24 cellular contexts compared by ENCODE assay signal in the genomic region with DNA sequence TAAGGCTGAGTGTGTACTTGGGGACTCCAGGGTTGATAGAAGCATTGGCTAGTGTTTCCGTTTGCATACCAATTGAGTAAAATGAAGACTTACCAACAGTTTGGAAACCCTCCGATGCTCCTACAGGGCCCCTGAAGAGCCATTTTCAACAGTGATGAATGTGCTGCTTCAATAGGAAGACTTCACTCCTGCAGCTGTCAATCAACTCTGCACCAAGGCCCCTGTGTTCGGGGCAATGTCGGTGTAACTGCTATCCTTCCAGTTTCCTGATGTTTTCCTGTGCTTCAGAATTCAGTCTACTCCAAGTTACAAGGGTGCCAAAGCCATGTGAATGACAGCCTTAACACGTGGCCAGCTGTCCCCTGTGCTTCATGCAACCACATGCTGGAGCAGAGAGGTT.
"Had no signal": no experiment of that assay in that cellular context is flagged by ENCODE, and none has a peak within 500 bp of the region (broad histone marks: within the 10 kb centered on the region; RNA-seq: fewer than 3 reads in every experiment).

No MANE protein-coding gene starts in this region.

- H3K4me1 ChIP-seq: colonic mucosa, esophagus squamous epithelium, gastrocnemius medialis, heart right ventricle, left lung, lower lobe of right lung had no signal

- H3K9me3 Mint-ChIP-seq: effector memory CD8-positive, alpha-beta T cell had no signal

- H3K9me3 ChIP-seq: colonic mucosa, esophagus squamous epithelium, gastrocnemius medialis, heart right ventricle, left lung, lower lobe of right lung had no signal

- ATAC-seq: effector memory CD8-positive, alpha-beta T cell; esophagus mucosa; gastrocnemius medialis; heart right ventricle; left cardiac atrium; left lung; left ventricle myocardium superior; lower lobe of right lung had no signal

- H3K27me3 Mint-ChIP-seq: dendritic cell treated with granulocyte-macrophage colony-stimulating factor and Interleukin-4, amounts not matched to agents 40 ng/mL and 50 ng/mL, for 4 days had no signal

- H3K27ac ChIP-seq: colonic mucosa, epithelial cell of prostate, esophagus squamous epithelium, gastrocnemius medialis, heart right ventricle, left lung, lower lobe of right lung had no signal

- H3K36me3 ChIP-seq: colonic mucosa, esophagus squamous epithelium, gastrocnemius medialis, heart right ventricle, left lung, lower lobe of right lung had no signal

- H3K4me1 Mint-ChIP-seq: endodermal cell, memory B cell had no signal

- H3K27ac Mint-ChIP-seq: dendritic cell treated with granulocyte-macrophage colony-stimulating factor and Interleukin-4, amounts not matched to agents 40 ng/mL and 50 ng/mL, for 4 days; effector memory CD8-positive, alpha-beta T cell; endodermal cell; memory B cell had no signal

- H3K4me3 Mint-ChIP-seq: dendritic cell treated with granulocyte-macrophage colony-stimulating factor and Interleukin-4, amounts not matched to agents 40 ng/mL and 50 ng/mL, for 4 days; effector memory CD8-positive, alpha-beta T cell; endodermal cell; memory B cell had no signal

- H3K4me3 ChIP-seq: colonic mucosa, esophagus squamous epithelium, gastrocnemius medialis, heart right ventricle, left lung, lower lobe of right lung had no signal

- DNase-seq: colonic mucosa; cortex of kidney; effector CD8-positive, alpha-beta T cell; effector memory CD8-positive, alpha-beta T cell; endodermal cell; erythroblast; esophagus squamous epithelium; foreskin fibroblast; foreskin melanocyte; gastrocnemius medialis; glutamatergic neuron; head of caudate nucleus; heart right ventricle; hippocampal formation; left cardiac atrium; left lung; left ventricle myocardium superior; lower lobe of right lung; mesendoderm; midbrain had no signal

- H3K27me3 ChIP-seq: colonic mucosa, esophagus squamous epithelium, gastrocnemius medialis, left lung had no signal

- H3K36me3 Mint-ChIP-seq: memory B cell had no signal
